19 cellular contexts compared by ENCODE assay signal in genomic region chr4:109607976-109608375, GRCh38. TPM values are rescaled to one million over a fixed set of nuclear protein-coding genes. Genes with fewer than 3 reads are reported as not detected.
A peak's percentile ranks its signal among the peaks of the same experiment; 100 is the strongest.
DNase-seq lines count a peak whose midpoint lies in the region; ATAC-seq, FAIRE-seq and TF ChIP-seq lines count a peak whose summit lies in the region.
"Had no signal": no experiment of that assay in that cellular context is flagged by ENCODE, and none has a peak within 500 bp of the region (broad histone marks: within the 10 kb centered on the region; RNA-seq: fewer than 3 reads in every experiment).

No MANE protein-coding gene starts in this region.

- in situ Hi-C loops in K562 (cut with MboI) = no loop called here

- no peak for FAIRE-seq in K562 (lab: Jason Lieb, UNC)
- FAIRE-seq: G401.6, GM12892, H54 had no signal

- H2AFZ ChIP-seq in K562 (ENCODE audit: low read depth, low read length) = no peak overlapping the region

- no peaks in the 10 kb centered on the region for H3K36me3 ChIP-seq in CD4-positive, alpha-beta memory T cell (ENCODE audit: insufficient read depth, low read length)
- no peaks in the 10 kb centered on the region for H3K36me3 ChIP-seq in K562 (ENCODE audit: control insufficient read depth, insufficient read depth, low read length)
- H3K36me3 ChIP-seq: HAP-1 had no signal

- peak overlapping the region; percentile 20 for H3K4me3 Mint-ChIP-seq in activated naive CD4-positive, alpha-beta T cell treated with anti-CD3 and anti-CD28 coated beads, Interleukin-2, amount 50 U/mL, for 24 hours
- H3K4me3 Mint-ChIP-seq in CD4-positive, alpha-beta T cell = peak overlapping the region; percentile 0
- H3K4me3 Mint-ChIP-seq in CD4-positive, alpha-beta memory T cell = peak overlapping the region in 6 of 8 donors; percentile 4 to 63 (median 36)
- H3K4me3 Mint-ChIP-seq: HFFc6 had no signal

- TF ChIP-seq EP300 in K562 (IDR thresholded peaks at IDR 0.05; ENCODE audit: low read length) = no peak

- POLR2A ChIA-PET in CD4-positive, alpha-beta T cell (lab: Charles Lee) = no interaction called here
- POLR2A ChIA-PET in CD4-positive, alpha-beta memory T cell (lab: Charles Lee; ENCODE audit: partially characterized antibody) = interaction anchor here (0.9 kb wide), 1 partner anchor 9 kb away, joined by 4 read pairs; no protein-coding TSS in a partner anchor
- POLR2A ChIA-PET in K562 (lab: Yijun Ruan, JAX) = no interaction called here

- H3K4me1 Mint-ChIP-seq in activated naive CD4-positive, alpha-beta T cell treated with anti-CD3 and anti-CD28 coated beads, Interleukin-2, amount 50 U/mL, for 24 hours = peaks cover 81% of the 10 kb centered on the region
- H3K4me1 Mint-ChIP-seq in CD4-positive, alpha-beta T cell (ENCODE audit: low read depth) = peaks cover 80% of the 10 kb centered on the region
- peaks cover 41 to 79% (median 55%) of the 10 kb centered on the region in 4 donors for H3K4me1 Mint-ChIP-seq in CD4-positive, alpha-beta memory T cell

- DNase-seq in activated naive CD4-positive, alpha-beta T cell treated with anti-CD3 and anti-CD28 coated beads, Interleukin-2, amount 50 U/mL, for 72 hours (ENCODE audit: low spot score in 2 of 2) = no peak
- no peak for DNase-seq in CD4-positive, alpha-beta T cell
- DNase-seq in CD4-positive, alpha-beta memory T cell = no peak
- DNase-seq in K562 (ENCODE audit: extremely low read depth in 1 of 4, low spot score in 3 of 4) (no peak), medulla oblongata (ENCODE audit: extremely low spot score) (no peak), NCI-H69 (lab: John Stamatoyannopoulos, UW) (no peak)
- DNase-seq: Caco-2; CD4-positive, CD25-positive, alpha-beta regulatory T cell; DMS153; DND-41; GOT3; HFFc6 had no signal

- no peaks in the 10 kb centered on the region for H3K27me3 ChIP-seq in CD4-positive, alpha-beta T cell (ENCODE audit: control insufficient read depth, insufficient read depth, low read length)
- no peaks in the 10 kb centered on the region for H3K27me3 ChIP-seq in CD4-positive, alpha-beta memory T cell (ENCODE audit: insufficient read depth, low read length)
- H3K27me3 ChIP-seq in K562 (ENCODE audit: control insufficient read depth in 2 of 2, insufficient read depth in 2 of 2, low read length in 2 of 2) = no peaks in the 10 kb centered on the region

- no TSS peak for BruUV-seq in K562 (replicated peaks; lab: Mats Ljungman, UMichigan)

- no peak overlapping the region for H3K9ac ChIP-seq in K562 (ENCODE audit: insufficient read depth in 1 of 2, low read depth in 2 of 2, low read length in 2 of 2)

- H3K9me3 ChIP-seq in CD4-positive, alpha-beta T cell (ENCODE audit: control insufficient read depth, low read length) = peaks cover 16% of the 10 kb centered on the region
- no peaks in the 10 kb centered on the region for H3K9me3 ChIP-seq in CD4-positive, alpha-beta memory T cell (ENCODE audit: control insufficient read depth in 1 of 2, low read length in 2 of 2)
- H3K9me3 ChIP-seq in K562 (replicated peaks; ENCODE audit: control insufficient read depth, insufficient read depth, low read depth, low read length) = no peaks in the 10 kb centered on the region

- ATAC-seq in activated naive CD4-positive, alpha-beta T cell treated with anti-CD3 and anti-CD28 coated beads, Interleukin-2, amount 50 U/mL, for 72 hours = no peak
- no peak for ATAC-seq in CD4-positive, alpha-beta T cell (ENCODE audit: poor library complexity)
- ATAC-seq in K562 (no peak), HG03175 (IDR thresholded peaks at IDR 0.05; ENCODE audit: unreplicated experiment) (no peak)

- peaks cover 25% of the 10 kb centered on the region for H3K9me3 Mint-ChIP-seq in activated naive CD4-positive, alpha-beta T cell treated with anti-CD3 and anti-CD28 coated beads, Interleukin-2, amount 50 U/mL, for 24 hours
- H3K9me3 Mint-ChIP-seq in activated naive CD4-positive, alpha-beta T cell treated with anti-CD3 and anti-CD28 coated beads, Interleukin-2, amount 50 U/mL, for 72 hours = peaks cover 14 to 27% of the 10 kb centered on the region in 2 donors
- peaks cover 17% of the 10 kb centered on the region for H3K9me3 Mint-ChIP-seq in CD4-positive, alpha-beta T cell
- peaks cover 2 to 44% (median 20%) of the 10 kb centered on the region in 8 donors for H3K9me3 Mint-ChIP-seq in CD4-positive, alpha-beta memory T cell

- no peaks in the 10 kb centered on the region for H3K27me3 Mint-ChIP-seq in activated naive CD4-positive, alpha-beta T cell treated with anti-CD3 and anti-CD28 coated beads, Interleukin-2, amount 50 U/mL, for 24 hours
- no peaks in the 10 kb centered on the region for H3K27me3 Mint-ChIP-seq in CD4-positive, alpha-beta T cell
- no peaks in the 10 kb centered on the region for H3K27me3 Mint-ChIP-seq in CD4-positive, alpha-beta memory T cell
- H3K27me3 Mint-ChIP-seq: CD4-positive, CD25-positive, alpha-beta regulatory T cell had no signal

- intact Hi-C loops in CD4-positive, alpha-beta T cell (cut with DNase I, micrococcal nuclease) = no loop called here
- intact Hi-C loops in CD4-positive, alpha-beta memory T cell (cut with micrococcal nuclease) = no loop called here
- intact Hi-C loops in K562 (cut with micrococcal nuclease) = no loop called here

- H3K27ac ChIP-seq in CD4-positive, alpha-beta T cell (ENCODE audit: low read depth, low read length) = no peak overlapping the region
- no peak overlapping the region for H3K27ac ChIP-seq in CD4-positive, alpha-beta memory T cell (ENCODE audit: low read depth, low read length)
- H3K27ac ChIP-seq in K562 (ENCODE audit: extremely low read depth, low read depth, low read length) = no peak overlapping the region
- H3K27ac ChIP-seq: C4-2B had no signal

- no peaks in the 10 kb centered on the region for H3K79me2 ChIP-seq in K562 (ENCODE audit: control insufficient read depth, insufficient read depth, low read length)

- H3K4me2 ChIP-seq in K562 (ENCODE audit: insufficient read depth, low read length) = no peak overlapping the region

- no peaks in the 10 kb centered on the region for H4K20me1 ChIP-seq in K562 (replicated peaks; ENCODE audit: control insufficient read depth, insufficient read depth, low read length)

- no peak for TF ChIP-seq RAD21 in K562 (CRISPR knock-in tag; conservative IDR thresholded peaks at IDR 0.05 in 1 of 2, IDR thresholded peaks at IDR 0.05 in 1 of 2)

- H3K36me3 Mint-ChIP-seq in activated naive CD4-positive, alpha-beta T cell treated with anti-CD3 and anti-CD28 coated beads, Interleukin-2, amount 50 U/mL, for 24 hours = peaks cover 57% of the 10 kb centered on the region
- peaks cover 35 to 82% of the 10 kb centered on the region in 2 donors for H3K36me3 Mint-ChIP-seq in activated naive CD4-positive, alpha-beta T cell treated with anti-CD3 and anti-CD28 coated beads, Interleukin-2, amount 50 U/mL, for 72 hours
- H3K36me3 Mint-ChIP-seq in CD4-positive, alpha-beta T cell (ENCODE audit: low read depth) = peaks cover 92% of the 10 kb centered on the region
- peaks cover 70% of the 10 kb centered on the region in 2 donors for H3K36me3 Mint-ChIP-seq in CD4-positive, alpha-beta memory T cell

- no peak overlapping the region for H3K27ac Mint-ChIP-seq in activated naive CD4-positive, alpha-beta T cell treated with anti-CD3 and anti-CD28 coated beads, Interleukin-2, amount 50 U/mL, for 24 hours
- peak overlapping the region in 1 of 2 donors; percentile 50 for H3K27ac Mint-ChIP-seq in activated naive CD4-positive, alpha-beta T cell treated with anti-CD3 and anti-CD28 coated beads, Interleukin-2, amount 50 U/mL, for 72 hours
- H3K27ac Mint-ChIP-seq in CD4-positive, alpha-beta T cell = no peak overlapping the region
- peak overlapping the region in 2 of 7 donors; percentile 54 to 58 for H3K27ac Mint-ChIP-seq in CD4-positive, alpha-beta memory T cell
- H3K27ac Mint-ChIP-seq: HFFc6 had no signal

- CTCF ChIA-PET in CD4-positive, alpha-beta T cell (lab: Charles Lee) = no interaction called here
- CTCF ChIA-PET in CD4-positive, alpha-beta memory T cell (lab: Charles Lee; ENCODE audit: partially characterized antibody) = no interaction called here
- CTCF ChIA-PET in K562 (lab: Yijun Ruan, JAX; ENCODE audit: low intra/inter-chr PET ratio) = no interaction called here

- H3K4me1 ChIP-seq in CD4-positive, alpha-beta memory T cell (ENCODE audit: insufficient read depth, low read length) = peaks cover 28% of the 10 kb centered on the region
- no peaks in the 10 kb centered on the region for H3K4me1 ChIP-seq in K562 (replicated peaks in 1 of 2; ENCODE audit: control insufficient read depth in 2 of 2, insufficient read depth in 2 of 2, low read length in 2 of 2)
- H3K4me1 ChIP-seq: HAP-1 had no signal

- TF ChIP-seq POLR2A in K562 (conservative IDR thresholded peaks at IDR 0.05) = no peak

- no peaks in the 10 kb centered on the region for H3K9me1 ChIP-seq in K562 (ENCODE audit: control insufficient read depth, insufficient read depth, low read length)

- H3K4me3 ChIP-seq in CD4-positive, alpha-beta memory T cell (ENCODE audit: low read length in 2 of 2) = no peak overlapping the region
- H3K4me3 ChIP-seq in K562 = no peak overlapping the region
- H3K4me3 ChIP-seq: HAP-1 had no signal

- TF ChIP-seq CTCF in CD4-positive, alpha-beta T cell (IDR thresholded peaks at IDR 0.05) = no peak
- no peak for TF ChIP-seq CTCF in K562 (IDR thresholded peaks at IDR 0.05 in 2 of 3, conservative IDR thresholded peaks at IDR 0.05 in 1 of 3; ENCODE audit: insufficient read depth in 2 of 3, low read depth in 1 of 3, low read length in 3 of 3)

RNA-seq across cellular contexts. Expression of gene MCUB, which starts 47.9 kb away (rescaled TPM):
- total RNA-seq in activated naive CD4-positive, alpha-beta T cell treated with anti-CD3 and anti-CD28 coated beads, Interleukin-2, amount 50 U/mL, for 72 hours = 10 to 100 TPM; 63.9 to 69.9 TPM
- total RNA-seq in CD4-positive, alpha-beta T cell = 100 to 1,000 TPM in 1 of 2 experiments, 10 to 100 TPM in 1; 98.1 to 108 TPM
- 100 to 1,000 TPM; 142 to 146 TPM for total RNA-seq in CD4-positive, alpha-beta memory T cell
- polyA plus RNA-seq in CD4-positive, alpha-beta memory T cell = 100 to 1,000 TPM; 174 to 299 TPM
- 0.56 and 2.8 TPM in 2 replicates for total RNA-seq in K562 (2011; cell fraction: chromatin; rRNA removed; ENCODE audit: low replicate concordance)
- total RNA-seq in K562 (2011; cell fraction: nucleolus; rRNA removed) = 0.66 and 0.67 TPM in 2 replicates
- total RNA-seq in K562 (2011; cell fraction: nucleoplasm; rRNA removed) = 1.2 and 1.8 TPM in 2 replicates
- 5.4 and 13.8 TPM in 2 replicates for total RNA-seq in K562 (2014; rRNA removed)
- total RNA-seq in K562 (2014; rRNA removed; fragmentation: Illumina TruSeq; extraction: Trizol) = 6.4 and 6.6 TPM in 2 replicates
- 4.3 and 4.4 TPM in 2 replicates for total RNA-seq in K562 (2015; rRNA removed; fragmentation: Illumina TruSeq; extraction: Trizol)
- 10.6 and 11.8 TPM in 2 replicates for total RNA-seq in K562 (2021)
- 4.3 and 6.0 TPM in 2 replicates for polyA plus RNA-seq in K562 (2011; rRNA removed)
- 4.4 and 5.5 TPM in 2 replicates for polyA plus RNA-seq in K562 (2011; cell fraction: cytosol; rRNA removed)
- polyA plus RNA-seq in K562 (2011; cell fraction: nucleus; rRNA removed) = 1.7 and 2.5 TPM in 2 replicates
- polyA plus RNA-seq in K562 (2012) = 8.8 and 11.2 TPM in 2 replicates
- polyA plus RNA-seq in K562 (2014; fragmentation: Illumina TruSeq; extraction: Trizol) = 4.5 and 4.6 TPM in 2 replicates
- polyA plus RNA-seq in K562 (2014; fragmentation: Nextera tagmentation; extraction: Ambion mirVana) = 1 to 10 TPM; 1.4 to 1.6 TPM
- polyA plus RNA-seq in K562 (2014; rRNA removed) = 8.9 and 21.5 TPM in 2 replicates
- 3.0 and 4.2 TPM in 2 replicates for polyA minus RNA-seq in K562 (2011; rRNA and poly(A)+ RNA removed)
- polyA minus RNA-seq in K562 (2011; cell fraction: cytosol; rRNA and poly(A)+ RNA removed) = 1.5 TPM in 1 of 2 replicates, not detected in the other
- 0.67 and 0.78 TPM in 2 replicates for polyA minus RNA-seq in K562 (2011; cell fraction: nucleus; rRNA and poly(A)+ RNA removed)

Comparison
In these comparisons a context has a peak if more than half of its experiments do, and no peak if none do; other contexts are left out.
1. RNA of gene MCUB, which starts 47.9 kb away (total RNA-seq): 142 to 146 TPM in CD4-positive, alpha-beta memory T cell, 98.1 to 108 TPM in CD4-positive, alpha-beta T cell and 63.9 to 69.9 TPM in activated naive CD4-positive, alpha-beta T cell treated with anti-CD3 and anti-CD28 coated beads, Interleukin-2, amount 50 U/mL, for 72 hours; 0.56 to 13.8 TPM in K562; every median in the first group is over 4 times any median in the second.
2. Peak in every context shown above with its lines, with median percentiles within 50 percentile points of each other: H3K4me3 Mint-ChIP-seq.